26 cellular contexts compared by ENCODE assay signal in genomic region chr5:124133406-124133805, GRCh38.
"Had no signal": no experiment of that assay in that cellular context is flagged by ENCODE, and none has a peak within 500 bp of the region (broad histone marks: within the 10 kb centered on the region; RNA-seq: fewer than 3 reads in every experiment).

No MANE protein-coding gene starts in this region.

- H3K36me3 ChIP-seq: MG63 had no signal

- H3K27me3 ChIP-seq: MG63 had no signal

- H3K4me3 ChIP-seq: MG63 had no signal

- H3K9me3 ChIP-seq: MG63 had no signal

- DNase-seq: Karpas-422, Kasumi-1, MG63, MM.1S, MV-4-11, NCI-H1048, NCI-H1092, NCI-H1092 treated with DMSO at 0.1 percent for 48 hours, NCI-H1105, NCI-H1417 treated with DMSO at 0.1 percent for 48 hours, NCI-H1436, NCI-H1436 treated with DMSO at 0.1 percent for 48 hours, NCI-H1694, NCI-H1694 treated with DMSO at 0.1 percent for 48 hours, NCI-H187, NCI-H187 treated with DMSO at 0.1 percent for 48 hours, NCI-H2029 treated with DMSO at 0.1 percent for 48 hours, NCI-H2107, NCI-H2227 treated with DMSO at 0.1 percent for 48 hours, NCI-H226, NCI-H345, NCI-H446, NCI-H446 treated with DMSO at 0.1 percent for 48 hours, NCI-H510A, NCI-H524, NCI-H524 treated with DMSO at 0.1 percent for 48 hours had no signal
